In the genomic region with DNA sequence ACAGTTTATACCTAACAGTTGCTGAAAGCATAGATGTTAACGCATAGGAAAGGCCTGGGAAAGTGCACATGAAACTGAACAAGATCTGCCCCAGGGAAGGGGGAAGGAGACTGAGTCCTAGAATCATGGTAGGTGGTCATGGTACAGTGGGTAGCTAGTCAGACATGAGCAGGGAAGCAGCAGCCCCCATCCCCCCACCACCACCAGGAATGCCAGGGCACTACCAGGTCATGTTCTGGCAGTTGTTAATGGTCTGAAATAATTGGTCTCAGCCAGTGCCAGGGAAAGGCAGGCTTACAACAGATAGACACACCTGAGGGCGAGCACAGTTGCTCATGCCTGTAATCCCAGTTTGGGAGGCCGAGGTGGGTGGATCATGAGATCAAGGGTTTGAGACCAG, we compare ENCODE assay signal across 19 cellular contexts.
DNase-seq lines count a peak whose midpoint lies in the region; ATAC-seq and TF ChIP-seq lines count a peak whose summit lies in the region.
"Had no signal": no experiment of that assay in that cellular context is flagged by ENCODE, and none has a peak within 500 bp of the region (broad histone marks: within the 10 kb centered on the region; RNA-seq: fewer than 3 reads in every experiment).

No MANE protein-coding gene starts in this region.

- POLR2A ChIA-PET in CD8-positive, alpha-beta memory T cell (lab: Charles Lee), result no interaction called here

- no peaks in the 10 kb centered on the region for H3K36me3 ChIP-seq in CD8-positive, alpha-beta memory T cell (ENCODE audit: insufficient read depth, low read length)
- H3K36me3 ChIP-seq in tibial artery, result no peaks in the 10 kb centered on the region

- CTCF ChIA-PET in CD8-positive, alpha-beta memory T cell (lab: Charles Lee), result no interaction called here

- no peaks in the 10 kb centered on the region for H3K9me3 Mint-ChIP-seq in activated T-cell treated with anti-CD3 and anti-CD28 coated beads, Interleukin-2, amount 50 U/mL, for 24 hours
- H3K9me3 Mint-ChIP-seq in activated T-cell treated with anti-CD3 and anti-CD28 coated beads, Interleukin-2, amount 50 U/mL, for 72 hours, result no peaks in the 10 kb centered on the region
- no peaks in the 10 kb centered on the region for H3K9me3 Mint-ChIP-seq in CD8-positive, alpha-beta memory T cell
- H3K9me3 Mint-ChIP-seq: CD8-positive, alpha-beta T cell; GM23338 had no signal

- peak overlapping the region; percentile 78 for H3K27ac Mint-ChIP-seq in activated T-cell treated with anti-CD3 and anti-CD28 coated beads, Interleukin-2, amount 50 U/mL, for 24 hours
- no peak overlapping the region for H3K27ac Mint-ChIP-seq in activated T-cell treated with anti-CD3 and anti-CD28 coated beads, Interleukin-2, amount 50 U/mL, for 72 hours
- H3K27ac Mint-ChIP-seq in CD8-positive, alpha-beta memory T cell, result no peak overlapping the region
- H3K27ac Mint-ChIP-seq: CD8-positive, alpha-beta T cell had no signal

- H3K4me1 Mint-ChIP-seq in activated T-cell treated with anti-CD3 and anti-CD28 coated beads, Interleukin-2, amount 50 U/mL, for 24 hours (ENCODE audit: low read depth), result peaks cover 51% of the 10 kb centered on the region
- H3K4me1 Mint-ChIP-seq in activated T-cell treated with anti-CD3 and anti-CD28 coated beads, Interleukin-2, amount 50 U/mL, for 72 hours (ENCODE audit: low read depth), result peaks cover 62% of the 10 kb centered on the region
- peaks cover 0 to 2% (median 2%) of the 10 kb centered on the region in 3 donors for H3K4me1 Mint-ChIP-seq in CD8-positive, alpha-beta memory T cell

- TF ChIP-seq CTCF in epithelial cell of proximal tubule (conservative IDR thresholded peaks at IDR 0.05; ENCODE audit: low read depth, low read length) (no peak), tibial artery (IDR thresholded peaks at IDR 0.05) (no peak)

- no peaks in the 10 kb centered on the region for H3K27me3 Mint-ChIP-seq in activated T-cell treated with anti-CD3 and anti-CD28 coated beads, Interleukin-2, amount 50 U/mL, for 24 hours
- H3K27me3 Mint-ChIP-seq in activated T-cell treated with anti-CD3 and anti-CD28 coated beads, Interleukin-2, amount 50 U/mL, for 72 hours (ENCODE audit: low read depth), result no peaks in the 10 kb centered on the region
- peaks cover 6 to 24% of the 10 kb centered on the region in 2 donors for H3K27me3 Mint-ChIP-seq in CD8-positive, alpha-beta memory T cell

- no peaks in the 10 kb centered on the region for H3K27me3 ChIP-seq in CD8-positive, alpha-beta memory T cell (ENCODE audit: insufficient read depth, low read length, poor library complexity, severe bottlenecking)
- no peaks in the 10 kb centered on the region for H3K27me3 ChIP-seq in tibial artery

- intact Hi-C loops in tibial artery (cut with DNase I; ENCODE audit: low total_unique reads), result no loop called here

- H3K4me3 ChIP-seq in epithelial cell of proximal tubule (ENCODE audit: low read depth, low read length), result no peak overlapping the region
- H3K4me3 ChIP-seq in CD8-positive, alpha-beta memory T cell (ENCODE audit: low read length), result no peak overlapping the region
- no peak overlapping the region for H3K4me3 ChIP-seq in tibial artery
- H3K4me3 ChIP-seq: GM23338 had no signal

- H3K27ac ChIP-seq in CD8-positive, alpha-beta memory T cell (ENCODE audit: low read depth, low read length), result no peak overlapping the region
- no peak overlapping the region for H3K27ac ChIP-seq in tibial artery

- no peak overlapping the region for H3K4me3 Mint-ChIP-seq in activated T-cell treated with anti-CD3 and anti-CD28 coated beads, Interleukin-2, amount 50 U/mL, for 24 hours
- H3K4me3 Mint-ChIP-seq in activated T-cell treated with anti-CD3 and anti-CD28 coated beads, Interleukin-2, amount 50 U/mL, for 72 hours, result no peak overlapping the region
- H3K4me3 Mint-ChIP-seq in CD8-positive, alpha-beta memory T cell, result no peak overlapping the region
- H3K4me3 Mint-ChIP-seq: CD8-positive, alpha-beta T cell; GM23338 had no signal

- H3K9me3 ChIP-seq in CD8-positive, alpha-beta memory T cell (ENCODE audit: low read length), result no peaks in the 10 kb centered on the region
- H3K9me3 ChIP-seq in tibial artery, result no peaks in the 10 kb centered on the region

- no peaks in the 10 kb centered on the region for H3K36me3 Mint-ChIP-seq in activated T-cell treated with anti-CD3 and anti-CD28 coated beads, Interleukin-2, amount 50 U/mL, for 24 hours (ENCODE audit: low read depth)
- no peaks in the 10 kb centered on the region for H3K36me3 Mint-ChIP-seq in activated T-cell treated with anti-CD3 and anti-CD28 coated beads, Interleukin-2, amount 50 U/mL, for 72 hours (ENCODE audit: insufficient read depth in 2 of 2)
- H3K36me3 Mint-ChIP-seq in CD8-positive, alpha-beta memory T cell, result no peaks in the 10 kb centered on the region
- H3K36me3 Mint-ChIP-seq: CD8-positive, alpha-beta T cell had no signal

- no peak for DNase-seq in activated T-cell treated with anti-CD3 and anti-CD28 coated beads, Interleukin-2, amount 50 U/mL, for 24 hours
- no peak for DNase-seq in activated T-cell treated with anti-CD3 and anti-CD28 coated beads, Interleukin-2, amount 50 U/mL, for 72 hours
- DNase-seq in epithelial cell of proximal tubule (ENCODE audit: low read depth) (peak; percentile 68), mesenteric fat pad (ENCODE audit: low spot score) (peak; percentile 53), tibial artery (no peak), dedifferentiated amniotic fluid mesenchymal stem cell (ENCODE audit: extremely low spot score) (no peak)
- no peak for DNase-seq in CD8-positive, alpha-beta memory T cell
- DNase-seq: 8988T; CD8-positive, alpha-beta T cell; GF-D8; NCI-H1436; NCI-H2029 treated with DMSO at 0.1 percent for 48 hours; NCI-H446 treated with DMSO at 0.1 percent for 48 hours; NCI-H774 had no signal

- no peaks in the 10 kb centered on the region for H3K4me1 ChIP-seq in CD8-positive, alpha-beta memory T cell (ENCODE audit: insufficient read depth, low read length)
- H3K4me1 ChIP-seq in tibial artery, result no peaks in the 10 kb centered on the region

- ATAC-seq in activated T-cell treated with anti-CD3 and anti-CD28 coated beads, Interleukin-2, amount 50 U/mL, for 72 hours (replicated peaks in 1 of 2), result no peak
- ATAC-seq in GM18502 (IDR thresholded peaks at IDR 0.05; ENCODE audit: poor library complexity, unreplicated experiment), result no peak
- ATAC-seq: CD8-positive, alpha-beta T cell; GM23338; HCT116; Panc1; Right ventricle myocardium inferior had no signal

Comparison
In these comparisons a context has a peak if more than half of its experiments do, and no peak if none do; other contexts are left out.
1. DNase-seq: peak in epithelial cell of proximal tubule (single experiment) and mesenteric fat pad (single experiment); none in activated T-cell treated with anti-CD3 and anti-CD28 coated beads, Interleukin-2, amount 50 U/mL, for 24 hours (single experiment), activated T-cell treated with anti-CD3 and anti-CD28 coated beads, Interleukin-2, amount 50 U/mL, for 72 hours (0 of 2), CD8-positive, alpha-beta memory T cell (0 of 5), tibial artery (0 of 2) and dedifferentiated amniotic fluid mesenchymal stem cell (single experiment).